9 cellular contexts compared by ENCODE assay signal in the genomic region with DNA sequence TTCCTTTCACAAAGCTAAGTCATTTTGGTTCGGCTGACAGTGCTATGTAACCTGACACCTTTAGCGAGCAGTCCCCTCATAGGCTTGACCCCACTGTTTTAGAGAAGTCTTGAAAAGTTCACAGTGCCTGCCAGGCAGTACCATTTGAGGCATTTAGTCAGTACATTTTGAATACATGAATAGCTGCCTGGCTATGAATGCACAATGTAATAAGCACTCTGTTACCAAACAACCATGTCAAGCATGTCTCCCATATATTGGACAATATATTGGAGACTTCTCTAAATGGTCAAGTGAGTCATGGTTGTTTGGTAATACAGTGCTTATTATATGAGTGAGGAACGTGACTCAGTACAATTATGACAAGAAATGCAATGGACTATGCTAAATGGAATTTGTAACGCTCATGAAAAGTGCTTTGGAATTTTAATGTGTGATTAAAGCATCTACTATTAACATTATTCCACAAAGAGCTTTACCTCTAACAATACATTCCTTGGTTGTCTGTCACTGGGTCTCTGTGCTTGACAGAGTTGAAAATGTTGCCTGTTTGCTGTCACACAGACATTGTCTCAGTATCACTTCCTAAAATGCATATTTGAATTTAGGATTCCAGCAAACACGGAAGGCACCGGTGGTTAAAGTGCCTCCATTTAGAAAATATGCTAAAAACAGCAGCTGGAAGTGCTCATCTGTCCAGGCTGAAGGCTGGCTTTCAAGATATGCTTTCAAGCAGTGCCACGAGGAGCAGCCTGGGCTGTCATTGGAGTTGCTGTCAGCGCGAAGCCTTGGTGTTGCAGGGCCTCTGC.
DNase-seq lines count a peak whose midpoint lies in the region; ATAC-seq and TF ChIP-seq lines count a peak whose summit lies in the region.
"Had no signal": no experiment of that assay in that cellular context is flagged by ENCODE, and none has a peak within 500 bp of the region (broad histone marks: within the 10 kb centered on the region; RNA-seq: fewer than 3 reads in every experiment).

No MANE protein-coding gene starts in this region.

- intact Hi-C loops in lower lobe of right lung (cut with DNase I) (no loop called here), tibial artery (cut with DNase I; ENCODE audit: low total_unique reads) (no loop called here)

- H3K27ac Mint-ChIP-seq in naive thymus-derived CD8-positive, alpha-beta T cell: no peak overlapping the region

- H3K4me3 ChIP-seq in lower lobe of right lung (no peak overlapping the region), tibial artery (no peak overlapping the region)

- no peaks in the 10 kb centered on the region for H3K36me3 Mint-ChIP-seq in naive thymus-derived CD8-positive, alpha-beta T cell

- no peaks in the 10 kb centered on the region for H3K27me3 ChIP-seq in lower lobe of right lung (ENCODE audit: low read depth)
- no peaks in the 10 kb centered on the region for H3K27me3 ChIP-seq in tibial artery

- no peak overlapping the region for H3K27ac ChIP-seq in lower lobe of right lung
- no peak overlapping the region for H3K27ac ChIP-seq in tibial artery

- no peak for TF ChIP-seq CTCF in lower lobe of right lung (IDR thresholded peaks at IDR 0.05)
- TF ChIP-seq CTCF in tibial artery (IDR thresholded peaks at IDR 0.05): no peak

- no peaks in the 10 kb centered on the region for H3K9me3 ChIP-seq in lower lobe of right lung
- no peaks in the 10 kb centered on the region for H3K9me3 ChIP-seq in tibial artery

- H3K27me3 Mint-ChIP-seq in naive thymus-derived CD8-positive, alpha-beta T cell: peaks cover 0 to 4% (median 0%) of the 10 kb centered on the region in 5 donors

- H3K4me3 Mint-ChIP-seq in naive thymus-derived CD8-positive, alpha-beta T cell: no peak overlapping the region

- ATAC-seq in GM18508 (IDR thresholded peaks at IDR 0.05; ENCODE audit: insufficient read depth, unreplicated experiment) (peak; percentile 56), HG02884 (IDR thresholded peaks at IDR 0.05; ENCODE audit: unreplicated experiment) (peak; percentile 78), SK-N-SH treated with all-trans-retinoic acid at 6 μM for 48 hours (peak; percentile 74), lower lobe of right lung (peak; percentile 37 to 40)
- no peak for ATAC-seq in naive thymus-derived CD8-positive, alpha-beta T cell

- DNase-seq in lower lobe of right lung (no peak), tibial artery (no peak), NCI-H146 (lab: John Stamatoyannopoulos, UW) (no peak)
- no peak for DNase-seq in naive thymus-derived CD8-positive, alpha-beta T cell
- DNase-seq in activated CD8-positive, alpha-beta memory T cell treated with anti-CD3 and anti-CD28 coated beads, Interleukin-2, amount 50 U/mL, for 48 hours: no peak
- DNase-seq: amygdala had no signal

- no peaks in the 10 kb centered on the region for H3K4me1 Mint-ChIP-seq in naive thymus-derived CD8-positive, alpha-beta T cell

- H3K4me1 ChIP-seq in lower lobe of right lung (no peaks in the 10 kb centered on the region), tibial artery (no peaks in the 10 kb centered on the region)

- H3K36me3 ChIP-seq in lower lobe of right lung (no peaks in the 10 kb centered on the region), tibial artery (no peaks in the 10 kb centered on the region)

- POLR2A ChIA-PET in naive thymus-derived CD8-positive, alpha-beta T cell (lab: Charles Lee): no interaction called here

- H3K9me3 Mint-ChIP-seq in naive thymus-derived CD8-positive, alpha-beta T cell: peaks cover 0 to 3% (median 0%) of the 10 kb centered on the region in 9 donors

TF ChIP-seq in SK-N-SH treated with all-trans-retinoic acid at 6 μM for 48 hours, 23 proteins besides CTCF, POLR2A, EP300 and RAD21:
- TF ChIP-seq, protein P1, sequence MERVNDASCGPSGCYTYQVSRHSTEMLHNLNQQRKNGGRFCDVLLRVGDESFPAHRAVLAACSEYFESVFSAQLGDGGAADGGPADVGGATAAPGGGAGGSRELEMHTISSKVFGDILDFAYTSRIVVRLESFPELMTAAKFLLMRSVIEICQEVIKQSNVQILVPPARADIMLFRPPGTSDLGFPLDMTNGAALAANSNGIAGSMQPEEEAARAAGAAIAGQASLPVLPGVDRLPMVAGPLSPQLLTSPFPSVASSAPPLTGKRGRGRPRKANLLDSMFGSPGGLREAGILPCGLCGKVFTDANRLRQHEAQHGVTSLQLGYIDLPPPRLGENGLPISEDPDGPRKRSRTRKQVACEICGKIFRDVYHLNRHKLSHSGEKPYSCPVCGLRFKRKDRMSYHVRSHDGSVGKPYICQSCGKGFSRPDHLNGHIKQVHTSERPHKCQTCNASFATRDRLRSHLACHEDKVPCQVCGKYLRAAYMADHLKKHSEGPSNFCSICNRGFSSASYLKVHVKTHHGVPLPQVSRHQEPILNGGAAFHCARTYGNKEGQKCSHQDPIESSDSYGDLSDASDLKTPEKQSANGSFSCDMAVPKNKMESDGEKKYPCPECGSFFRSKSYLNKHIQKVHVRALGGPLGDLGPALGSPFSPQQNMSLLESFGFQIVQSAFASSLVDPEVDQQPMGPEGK (CRISPR knock-in tag; IDR thresholded peaks at IDR 0.05; ENCODE audit: borderline replicate concordance): peak; percentile 35; the same call in 1 of the 2 replicates
- no peak for TF ChIP-seq RARB (CRISPR knock-in tag; IDR thresholded peaks at IDR 0.05)

Comparison
In these comparisons a context has a peak if more than half of its experiments do, and no peak if none do; other contexts are left out.
1. ATAC-seq: peak in GM18508 (single experiment), HG02884 (single experiment), SK-N-SH treated with all-trans-retinoic acid at 6 μM for 48 hours (single experiment) and lower lobe of right lung (2 of 2); none in naive thymus-derived CD8-positive, alpha-beta T cell (0 of 2).